1 cellular context compared by ENCODE assay signal in genomic region chr6:24357336-24358218, GRCh38.
TF ChIP-seq lines count a peak whose summit lies in the region.

Gene DCDC2, minus strand, starts transcription at chr6:24358059. Its CDS starts 309 bp downstream, at chr6:24357750.

TF ChIP-seq in K562, 482 proteins besides CTCF, POLR2A, EP300 and RAD21 (continued from another document):
- no peak for TF ChIP-seq YY1 (IDR thresholded peaks at IDR 0.05; ENCODE audit: borderline replicate concordance in 1 of 3, control insufficient read depth in 1 of 3, extremely low read depth in 1 of 3, insufficient read depth in 3 of 3, insufficient read length in 1 of 3, insufficient replicate concordance in 2 of 3, low read depth in 1 of 3, low read length in 2 of 3)
- no peak for TF ChIP-seq MECOM (CRISPR knock-in tag; IDR thresholded peaks at IDR 0.05)
- no peak for TF ChIP-seq ZNF318 (IDR thresholded peaks at IDR 0.05; ENCODE audit: borderline replicate concordance in 1 of 2, low read depth in 1 of 2)
- TF ChIP-seq PML (IDR thresholded peaks at IDR 0.05; ENCODE audit: low read length), result no peak
- no peak for TF ChIP-seq STAT5B (CRISPR knock-in tag; IDR thresholded peaks at IDR 0.05)
